Comparison of ENCODE assay signal across 1 cellular context in the genomic region with DNA sequence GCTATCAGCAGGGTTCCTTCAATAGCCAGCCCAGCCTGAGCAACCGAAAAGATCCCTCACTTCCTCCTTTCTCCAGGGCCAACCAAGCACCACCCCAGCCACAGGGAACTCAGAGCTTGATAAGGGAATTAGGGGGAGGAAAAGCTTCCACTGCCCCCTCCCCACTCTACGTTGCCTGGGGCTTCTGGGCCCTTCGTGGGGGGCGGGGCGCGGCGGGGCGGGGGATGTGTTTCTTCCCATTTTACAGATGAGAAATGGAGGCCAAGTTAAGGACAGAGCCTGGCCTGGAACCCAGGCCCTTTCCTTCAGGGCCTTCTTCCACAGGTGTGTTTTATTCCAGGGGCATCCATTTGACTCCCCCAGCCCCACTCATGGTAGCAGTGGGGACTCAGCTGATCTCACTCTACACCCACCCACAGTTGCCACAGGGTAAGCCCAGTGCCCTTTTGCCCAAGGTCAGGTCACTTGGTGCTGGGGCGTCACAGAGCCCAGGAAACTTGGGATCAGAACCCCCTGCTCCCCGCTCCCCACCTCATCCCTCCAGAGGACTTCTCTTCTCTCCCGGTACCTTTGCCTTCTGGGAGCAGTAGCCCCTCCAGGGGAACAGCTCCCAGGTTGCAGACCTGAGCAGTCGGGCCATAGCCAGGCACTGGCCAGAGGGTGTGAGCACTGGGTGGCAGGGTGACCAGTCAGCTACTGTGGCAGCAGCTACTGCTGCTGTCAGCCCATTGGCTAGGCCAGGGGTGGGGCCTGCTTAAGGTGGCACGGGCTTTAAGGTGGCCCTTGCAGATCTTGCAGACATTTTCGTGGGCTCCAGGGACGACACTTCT.
TF ChIP-seq lines count a peak whose summit lies in the region.

Gene LDHD, minus strand, starts transcription at position 700 of the 830 bp plus-strand sequence. Its CDS starts 60 bp downstream, at position 640.

TF ChIP-seq in HepG2, 621 proteins besides CTCF, POLR2A, EP300 and RAD21 (continued from another document and continues in another):
- TF ChIP-seq IKZF5 (CRISPR knock-in tag; IDR thresholded peaks at IDR 0.05) (peak; percentile 74; the same call in 1 of the 2 replicates), ZNF781 (CRISPR knock-in tag; IDR thresholded peaks at IDR 0.05; ENCODE audit: borderline replicate concordance, not compliant biosample characterization) (peak; percentile 92), ARNTL (CRISPR knock-in tag; IDR thresholded peaks at IDR 0.05) (no peak), GATAD1 (CRISPR knock-in tag; IDR thresholded peaks at IDR 0.05) (peak; percentile 81), CCAR2 (optimal IDR thresholded peaks at IDR 0.05; ENCODE audit: low read depth, low read length) (no peak), ZNF446 (CRISPR knock-in tag; IDR thresholded peaks at IDR 0.05) (no peak), ZNF549 (CRISPR knock-in tag; IDR thresholded peaks at IDR 0.05) (no peak), MYC (CRISPR knock-in tag; IDR thresholded peaks at IDR 0.05; ENCODE audit: borderline replicate concordance) (peak; percentile 56; the same call in 1 of the 2 replicates), ZNF121 (CRISPR knock-in tag; IDR thresholded peaks at IDR 0.05) (peak; percentile 54; the same call in 1 of the 2 replicates), RFX1 (IDR thresholded peaks at IDR 0.05) (no peak), ZNF562 (CRISPR knock-in tag; IDR thresholded peaks at IDR 0.05; ENCODE audit: borderline replicate concordance) (no peak), PCBP1 (IDR thresholded peaks at IDR 0.05; ENCODE audit: borderline replicate concordance, low read depth, low read length) (0 out of 2 replicates have a peak, but pooled peaks have one; percentile 58), KAT8 (CRISPR knock-in tag; IDR thresholded peaks at IDR 0.05) (peak; percentile 79), NFE2L1 (CRISPR knock-in tag; IDR thresholded peaks at IDR 0.05; ENCODE audit: borderline replicate concordance) (no peak), PITX1 (CRISPR knock-in tag; IDR thresholded peaks at IDR 0.05) (peak; percentile 52; the same call in 1 of the 2 replicates), KLF13 (CRISPR knock-in tag; IDR thresholded peaks at IDR 0.05) (no peak), MZF1 (CRISPR knock-in tag; IDR thresholded peaks at IDR 0.05; ENCODE audit: borderline replicate concordance) (no peak), GPBP1L1 (CRISPR knock-in tag; IDR thresholded peaks at IDR 0.05) (no peak), ZNF431 (CRISPR knock-in tag; IDR thresholded peaks at IDR 0.05; ENCODE audit: borderline replicate concordance, low read depth) (no peak), ZNF552 (CRISPR knock-in tag; IDR thresholded peaks at IDR 0.05; ENCODE audit: borderline replicate concordance) (no peak), FOXA3 (CRISPR knock-in tag; IDR thresholded peaks at IDR 0.05) (peak; percentile 34; the same call in 1 of the 2 replicates), SP4 (CRISPR knock-in tag; IDR thresholded peaks at IDR 0.05) (peak; percentile 75), ATAD3A (CRISPR knock-in tag; IDR thresholded peaks at IDR 0.05) (no peak), SALL1 (CRISPR knock-in tag; IDR thresholded peaks at IDR 0.05) (peak; percentile 79), ZNF747 (CRISPR knock-in tag; IDR thresholded peaks at IDR 0.05; ENCODE audit: borderline replicate concordance) (0 out of 2 replicates have a peak, but pooled peaks have one; percentile 23)
- TF ChIP-seq, protein P1, sequence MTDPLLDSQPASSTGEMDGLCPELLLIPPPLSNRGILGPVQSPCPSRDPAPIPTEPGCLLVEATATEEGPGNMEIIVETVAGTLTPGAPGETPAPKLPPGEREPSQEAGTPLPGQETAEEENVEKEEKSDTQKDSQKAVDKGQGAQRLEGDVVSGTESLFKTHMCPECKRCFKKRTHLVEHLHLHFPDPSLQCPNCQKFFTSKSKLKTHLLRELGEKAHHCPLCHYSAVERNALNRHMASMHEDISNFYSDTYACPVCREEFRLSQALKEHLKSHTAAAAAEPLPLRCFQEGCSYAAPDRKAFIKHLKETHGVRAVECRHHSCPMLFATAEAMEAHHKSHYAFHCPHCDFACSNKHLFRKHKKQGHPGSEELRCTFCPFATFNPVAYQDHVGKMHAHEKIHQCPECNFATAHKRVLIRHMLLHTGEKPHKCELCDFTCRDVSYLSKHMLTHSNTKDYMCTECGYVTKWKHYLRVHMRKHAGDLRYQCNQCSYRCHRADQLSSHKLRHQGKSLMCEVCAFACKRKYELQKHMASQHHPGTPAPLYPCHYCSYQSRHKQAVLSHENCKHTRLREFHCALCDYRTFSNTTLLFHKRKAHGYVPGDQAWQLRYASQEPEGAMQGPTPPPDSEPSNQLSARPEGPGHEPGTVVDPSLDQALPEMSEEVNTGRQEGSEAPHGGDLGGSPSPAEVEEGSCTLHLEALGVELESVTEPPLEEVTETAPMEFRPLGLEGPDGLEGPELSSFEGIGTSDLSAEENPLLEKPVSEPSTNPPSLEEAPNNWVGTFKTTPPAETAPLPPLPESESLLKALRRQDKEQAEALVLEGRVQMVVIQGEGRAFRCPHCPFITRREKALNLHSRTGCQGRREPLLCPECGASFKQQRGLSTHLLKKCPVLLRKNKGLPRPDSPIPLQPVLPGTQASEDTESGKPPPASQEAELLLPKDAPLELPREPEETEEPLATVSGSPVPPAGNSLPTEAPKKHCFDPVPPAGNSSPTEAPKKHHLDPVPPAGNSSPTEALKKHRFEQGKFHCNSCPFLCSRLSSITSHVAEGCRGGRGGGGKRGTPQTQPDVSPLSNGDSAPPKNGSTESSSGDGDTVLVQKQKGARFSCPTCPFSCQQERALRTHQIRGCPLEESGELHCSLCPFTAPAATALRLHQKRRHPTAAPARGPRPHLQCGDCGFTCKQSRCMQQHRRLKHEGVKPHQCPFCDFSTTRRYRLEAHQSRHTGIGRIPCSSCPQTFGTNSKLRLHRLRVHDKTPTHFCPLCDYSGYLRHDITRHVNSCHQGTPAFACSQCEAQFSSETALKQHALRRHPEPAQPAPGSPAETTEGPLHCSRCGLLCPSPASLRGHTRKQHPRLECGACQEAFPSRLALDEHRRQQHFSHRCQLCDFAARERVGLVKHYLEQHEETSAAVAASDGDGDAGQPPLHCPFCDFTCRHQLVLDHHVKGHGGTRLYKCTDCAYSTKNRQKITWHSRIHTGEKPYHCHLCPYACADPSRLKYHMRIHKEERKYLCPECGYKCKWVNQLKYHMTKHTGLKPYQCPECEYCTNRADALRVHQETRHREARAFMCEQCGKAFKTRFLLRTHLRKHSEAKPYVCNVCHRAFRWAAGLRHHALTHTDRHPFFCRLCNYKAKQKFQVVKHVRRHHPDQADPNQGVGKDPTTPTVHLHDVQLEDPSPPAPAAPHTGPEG (CRISPR knock-in tag; IDR thresholded peaks at IDR 0.05), result peak; percentile 28; the same call in 1 of the 2 replicates
- TF ChIP-seq, protein P2, sequence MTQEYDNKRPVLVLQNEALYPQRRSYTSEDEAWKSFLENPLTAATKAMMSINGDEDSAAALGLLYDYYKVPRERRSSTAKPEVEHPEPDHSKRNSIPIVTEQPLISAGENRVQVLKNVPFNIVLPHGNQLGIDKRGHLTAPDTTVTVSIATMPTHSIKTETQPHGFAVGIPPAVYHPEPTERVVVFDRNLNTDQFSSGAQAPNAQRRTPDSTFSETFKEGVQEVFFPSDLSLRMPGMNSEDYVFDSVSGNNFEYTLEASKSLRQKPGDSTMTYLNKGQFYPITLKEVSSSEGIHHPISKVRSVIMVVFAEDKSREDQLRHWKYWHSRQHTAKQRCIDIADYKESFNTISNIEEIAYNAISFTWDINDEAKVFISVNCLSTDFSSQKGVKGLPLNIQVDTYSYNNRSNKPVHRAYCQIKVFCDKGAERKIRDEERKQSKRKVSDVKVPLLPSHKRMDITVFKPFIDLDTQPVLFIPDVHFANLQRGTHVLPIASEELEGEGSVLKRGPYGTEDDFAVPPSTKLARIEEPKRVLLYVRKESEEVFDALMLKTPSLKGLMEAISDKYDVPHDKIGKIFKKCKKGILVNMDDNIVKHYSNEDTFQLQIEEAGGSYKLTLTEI (CRISPR knock-in tag; conservative IDR thresholded peaks at IDR 0.05), result no peak
- TF ChIP-seq, protein P3, sequence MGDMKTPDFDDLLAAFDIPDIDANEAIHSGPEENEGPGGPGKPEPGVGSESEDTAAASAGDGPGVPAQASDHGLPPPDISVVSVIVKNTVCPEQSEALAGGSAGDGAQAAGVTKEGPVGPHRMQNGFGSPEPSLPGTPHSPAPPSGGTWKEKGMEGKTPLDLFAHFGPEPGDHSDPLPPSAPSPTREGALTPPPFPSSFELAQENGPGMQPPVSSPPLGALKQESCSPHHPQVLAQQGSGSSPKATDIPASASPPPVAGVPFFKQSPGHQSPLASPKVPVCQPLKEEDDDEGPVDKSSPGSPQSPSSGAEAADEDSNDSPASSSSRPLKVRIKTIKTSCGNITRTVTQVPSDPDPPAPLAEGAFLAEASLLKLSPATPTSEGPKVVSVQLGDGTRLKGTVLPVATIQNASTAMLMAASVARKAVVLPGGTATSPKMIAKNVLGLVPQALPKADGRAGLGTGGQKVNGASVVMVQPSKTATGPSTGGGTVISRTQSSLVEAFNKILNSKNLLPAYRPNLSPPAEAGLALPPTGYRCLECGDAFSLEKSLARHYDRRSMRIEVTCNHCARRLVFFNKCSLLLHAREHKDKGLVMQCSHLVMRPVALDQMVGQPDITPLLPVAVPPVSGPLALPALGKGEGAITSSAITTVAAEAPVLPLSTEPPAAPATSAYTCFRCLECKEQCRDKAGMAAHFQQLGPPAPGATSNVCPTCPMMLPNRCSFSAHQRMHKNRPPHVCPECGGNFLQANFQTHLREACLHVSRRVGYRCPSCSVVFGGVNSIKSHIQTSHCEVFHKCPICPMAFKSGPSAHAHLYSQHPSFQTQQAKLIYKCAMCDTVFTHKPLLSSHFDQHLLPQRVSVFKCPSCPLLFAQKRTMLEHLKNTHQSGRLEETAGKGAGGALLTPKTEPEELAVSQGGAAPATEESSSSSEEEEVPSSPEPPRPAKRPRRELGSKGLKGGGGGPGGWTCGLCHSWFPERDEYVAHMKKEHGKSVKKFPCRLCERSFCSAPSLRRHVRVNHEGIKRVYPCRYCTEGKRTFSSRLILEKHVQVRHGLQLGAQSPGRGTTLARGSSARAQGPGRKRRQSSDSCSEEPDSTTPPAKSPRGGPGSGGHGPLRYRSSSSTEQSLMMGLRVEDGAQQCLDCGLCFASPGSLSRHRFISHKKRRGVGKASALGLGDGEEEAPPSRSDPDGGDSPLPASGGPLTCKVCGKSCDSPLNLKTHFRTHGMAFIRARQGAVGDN (CRISPR knock-in tag; IDR thresholded peaks at IDR 0.05), result peak; percentile 93
- TF ChIP-seq, protein P4, sequence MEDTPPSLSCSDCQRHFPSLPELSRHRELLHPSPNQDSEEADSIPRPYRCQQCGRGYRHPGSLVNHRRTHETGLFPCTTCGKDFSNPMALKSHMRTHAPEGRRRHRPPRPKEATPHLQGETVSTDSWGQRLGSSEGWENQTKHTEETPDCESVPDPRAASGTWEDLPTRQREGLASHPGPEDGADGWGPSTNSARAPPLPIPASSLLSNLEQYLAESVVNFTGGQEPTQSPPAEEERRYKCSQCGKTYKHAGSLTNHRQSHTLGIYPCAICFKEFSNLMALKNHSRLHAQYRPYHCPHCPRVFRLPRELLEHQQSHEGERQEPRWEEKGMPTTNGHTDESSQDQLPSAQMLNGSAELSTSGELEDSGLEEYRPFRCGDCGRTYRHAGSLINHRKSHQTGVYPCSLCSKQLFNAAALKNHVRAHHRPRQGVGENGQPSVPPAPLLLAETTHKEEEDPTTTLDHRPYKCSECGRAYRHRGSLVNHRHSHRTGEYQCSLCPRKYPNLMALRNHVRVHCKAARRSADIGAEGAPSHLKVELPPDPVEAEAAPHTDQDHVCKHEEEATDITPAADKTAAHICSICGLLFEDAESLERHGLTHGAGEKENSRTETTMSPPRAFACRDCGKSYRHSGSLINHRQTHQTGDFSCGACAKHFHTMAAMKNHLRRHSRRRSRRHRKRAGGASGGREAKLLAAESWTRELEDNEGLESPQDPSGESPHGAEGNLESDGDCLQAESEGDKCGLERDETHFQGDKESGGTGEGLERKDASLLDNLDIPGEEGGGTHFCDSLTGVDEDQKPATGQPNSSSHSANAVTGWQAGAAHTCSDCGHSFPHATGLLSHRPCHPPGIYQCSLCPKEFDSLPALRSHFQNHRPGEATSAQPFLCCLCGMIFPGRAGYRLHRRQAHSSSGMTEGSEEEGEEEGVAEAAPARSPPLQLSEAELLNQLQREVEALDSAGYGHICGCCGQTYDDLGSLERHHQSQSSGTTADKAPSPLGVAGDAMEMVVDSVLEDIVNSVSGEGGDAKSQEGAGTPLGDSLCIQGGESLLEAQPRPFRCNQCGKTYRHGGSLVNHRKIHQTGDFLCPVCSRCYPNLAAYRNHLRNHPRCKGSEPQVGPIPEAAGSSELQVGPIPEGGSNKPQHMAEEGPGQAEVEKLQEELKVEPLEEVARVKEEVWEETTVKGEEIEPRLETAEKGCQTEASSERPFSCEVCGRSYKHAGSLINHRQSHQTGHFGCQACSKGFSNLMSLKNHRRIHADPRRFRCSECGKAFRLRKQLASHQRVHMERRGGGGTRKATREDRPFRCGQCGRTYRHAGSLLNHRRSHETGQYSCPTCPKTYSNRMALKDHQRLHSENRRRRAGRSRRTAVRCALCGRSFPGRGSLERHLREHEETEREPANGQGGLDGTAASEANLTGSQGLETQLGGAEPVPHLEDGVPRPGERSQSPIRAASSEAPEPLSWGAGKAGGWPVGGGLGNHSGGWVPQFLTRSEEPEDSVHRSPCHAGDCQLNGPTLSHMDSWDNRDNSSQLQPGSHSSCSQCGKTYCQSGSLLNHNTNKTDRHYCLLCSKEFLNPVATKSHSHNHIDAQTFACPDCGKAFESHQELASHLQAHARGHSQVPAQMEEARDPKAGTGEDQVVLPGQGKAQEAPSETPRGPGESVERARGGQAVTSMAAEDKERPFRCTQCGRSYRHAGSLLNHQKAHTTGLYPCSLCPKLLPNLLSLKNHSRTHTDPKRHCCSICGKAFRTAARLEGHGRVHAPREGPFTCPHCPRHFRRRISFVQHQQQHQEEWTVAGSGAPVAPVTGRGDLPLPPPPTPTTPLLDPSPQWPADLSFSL (CRISPR knock-in tag; IDR thresholded peaks at IDR 0.05), result no peak
